In genomic region chr20:33408313-33408712, GRCh38 we compare ENCODE assay signal across 1 cellular context.
TF ChIP-seq lines count a peak whose summit lies in the region.

No MANE protein-coding gene starts in this region.

TF ChIP-seq in K562, 482 proteins besides CTCF, POLR2A, EP300 and RAD21:
- TF ChIP-seq POLR2G (IDR thresholded peaks at IDR 0.05; ENCODE audit: low read depth, low read length) = 0 out of 2 replicates have a peak, but pooled peaks have one; percentile 33
- TF ChIP-seq DPF2 (IDR thresholded peaks at IDR 0.05) = no peak
- TF ChIP-seq MEF2A (IDR thresholded peaks at IDR 0.05; ENCODE audit: control insufficient read depth, low read depth, low read length) = no peak
- no peak for TF ChIP-seq HDAC2 (IDR thresholded peaks at IDR 0.05)
- no peak for TF ChIP-seq RFX5 (IDR thresholded peaks at IDR 0.05; ENCODE audit: low read depth, low read length)
